In the genomic region with DNA sequence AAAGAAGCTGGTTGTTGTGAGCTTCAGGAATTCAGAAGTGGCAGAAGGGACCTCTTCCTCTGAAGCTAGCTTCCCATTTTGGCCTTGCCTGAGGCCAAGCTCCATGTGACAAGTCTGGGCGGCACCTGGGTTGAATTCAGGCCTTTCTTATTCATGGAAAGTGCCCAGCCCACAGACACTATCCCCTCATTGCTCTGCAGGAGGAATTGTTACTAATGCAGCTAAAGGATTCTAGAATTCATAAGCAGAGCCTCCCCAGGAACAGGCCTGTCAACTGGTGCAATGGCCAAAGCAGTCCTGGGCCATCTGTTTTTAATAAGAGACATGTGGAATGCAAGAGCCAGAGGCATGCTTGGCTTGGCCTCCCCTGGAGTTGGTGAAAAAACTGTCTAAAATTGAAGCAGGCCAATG, we compare ENCODE assay signal across 1 cellular context.
TF ChIP-seq lines count a peak whose summit lies in the region.

No MANE protein-coding gene starts in this region.

TF ChIP-seq in GM23338, 12 proteins besides CTCF, POLR2A, EP300 and RAD21 (continued from another document):
- TF ChIP-seq ZNF462 (CRISPR knock-in tag; IDR thresholded peaks at IDR 0.05) (no peak), POLR2AphosphoS5 (IDR thresholded peaks at IDR 0.05; ENCODE audit: low read depth) (no peak)
